1 cellular context compared by ENCODE assay signal in the genomic region with DNA sequence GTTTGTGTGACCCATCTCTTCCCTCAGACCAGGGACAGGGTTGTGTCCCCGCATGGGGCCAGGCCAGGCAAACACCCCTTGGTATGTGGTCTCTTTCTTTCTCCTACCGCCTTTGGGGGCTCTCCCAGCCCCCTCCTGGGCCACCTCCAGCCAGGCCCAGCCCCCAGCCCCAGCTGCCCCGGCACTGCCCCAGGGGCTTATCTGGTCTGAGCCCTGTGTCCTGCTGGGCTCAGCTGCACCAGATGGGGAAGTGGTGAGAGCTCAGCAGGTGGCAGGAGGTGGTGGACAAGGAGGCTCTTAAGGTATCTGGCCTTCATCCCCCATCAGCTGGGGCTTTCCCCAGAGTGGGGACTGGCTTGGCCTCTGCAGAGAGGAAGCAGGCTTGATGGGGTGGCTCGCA.
TF ChIP-seq lines count a peak whose summit lies in the region.

No MANE protein-coding gene starts in this region.

TF ChIP-seq in GM12878, 131 proteins besides CTCF, POLR2A, EP300 and RAD21:
- peak; percentile 30; the same call in 1 of the 2 replicates for TF ChIP-seq SPI1 (IDR thresholded peaks at IDR 0.05; ENCODE audit: borderline replicate concordance, insufficient read depth, low read depth, low read length)
- TF ChIP-seq CBX3 (IDR thresholded peaks at IDR 0.05; ENCODE audit: borderline replicate concordance, low read depth) = no peak
- no peak for TF ChIP-seq ZNF274 (IDR thresholded peaks at IDR 0.05; ENCODE audit: insufficient read depth, insufficient read length)
